ENCODE assay signal across 8 cellular contexts in the genomic region with DNA sequence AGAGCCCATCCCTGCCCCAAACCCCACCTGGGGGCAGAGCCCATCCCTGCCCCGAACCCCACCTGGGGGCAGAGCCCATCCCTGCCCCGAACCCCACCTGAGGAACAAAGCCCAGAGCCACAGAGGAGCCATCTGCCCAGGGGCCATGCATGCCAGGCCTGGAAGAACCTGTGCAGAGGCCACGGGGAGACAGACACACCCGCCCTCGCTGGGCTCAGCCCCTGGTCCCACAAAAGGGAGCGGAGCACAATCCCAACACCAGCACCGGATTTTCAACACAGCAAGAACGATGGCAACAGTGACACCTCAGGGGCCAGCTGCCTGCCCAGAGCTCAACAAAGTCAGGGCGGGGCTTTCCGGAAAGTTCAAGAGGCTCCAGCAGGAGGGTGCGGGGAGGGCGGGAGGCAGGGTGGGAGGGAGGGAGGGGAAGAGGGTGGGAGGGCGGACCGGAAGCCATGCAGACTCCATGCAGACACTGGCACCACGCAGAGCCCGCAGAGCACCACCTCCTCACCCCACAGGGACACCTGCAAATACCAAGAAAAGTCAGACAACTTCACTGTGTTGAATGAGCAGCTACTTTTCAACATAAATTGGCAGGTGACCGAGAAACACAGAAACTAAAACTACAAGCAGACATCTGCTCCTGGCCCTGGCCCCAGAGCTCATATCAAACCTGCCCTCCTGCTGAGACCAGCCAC. TPM values are rescaled to one million over a fixed set of nuclear protein-coding genes. Genes with fewer than 3 reads are reported as not detected.
A peak's percentile ranks its signal among the peaks of the same experiment; 100 is the strongest.
DNase-seq lines count a peak whose midpoint lies in the region; ATAC-seq, FAIRE-seq and TF ChIP-seq lines count a peak whose summit lies in the region.

No MANE protein-coding gene starts in this region.

- TF ChIP-seq CTCF in lower lobe of right lung (IDR thresholded peaks at IDR 0.05) (no peak), suprapubic skin (IDR thresholded peaks at IDR 0.05) (no peak), coronary artery (IDR thresholded peaks at IDR 0.05) (no peak), hepatocyte (IDR thresholded peaks at IDR 0.05; ENCODE audit: poor library complexity) (no peak)

- H3K4me2 ChIP-seq in hepatocyte = no peak overlapping the region

- peaks cover 58% of the 10 kb centered on the region for H3K36me3 ChIP-seq in lower lobe of right lung
- peaks cover 51% of the 10 kb centered on the region for H3K36me3 ChIP-seq in suprapubic skin
- no peaks in the 10 kb centered on the region for H3K36me3 ChIP-seq in hepatocyte (replicated peaks; ENCODE audit: insufficient read depth, low read depth)

- H3K4me3 ChIP-seq in lower lobe of right lung = peak overlapping the region; percentile 1
- H3K4me3 ChIP-seq in suprapubic skin = no peak overlapping the region
- no peak overlapping the region for H3K4me3 ChIP-seq in coronary artery
- no peak overlapping the region for H3K4me3 ChIP-seq in hepatocyte

- H3K9me3 ChIP-seq in lower lobe of right lung (no peaks in the 10 kb centered on the region), suprapubic skin (no peaks in the 10 kb centered on the region), hepatocyte (ENCODE audit: low read depth) (no peaks in the 10 kb centered on the region)

- peak; percentile 24 to 82 (median 41) for DNase-seq in T-helper 1 cell
- DNase-seq in activated naive CD4-positive, alpha-beta T cell treated with anti-CD3 and anti-CD28 coated beads, Interleukin-2, amount 10 ng/mL, durations not matched to agents 7 days and 5 days = peak; percentile 76
- DNase-seq in lower lobe of right lung = peak; percentile 65
- DNase-seq in suprapubic skin (ENCODE audit: low spot score in 2 of 2) = no peak
- DNase-seq in COR-L47 (lab: John Stamatoyannopoulos, UW) = no peak
- no peak for DNase-seq in coronary artery (ENCODE audit: low spot score)
- no peak for DNase-seq in urothelium cell line (ENCODE audit: low spot score)
- no peak for DNase-seq in hepatocyte (ENCODE audit: low spot score)

- WGBS in suprapubic skin = 46% methylated on average over 7 of the region's 17 CpGs
- 85% methylated on average over 11 of the region's 17 CpGs for whole genome bisulfite sequencing in hepatocyte (ENCODE audit: low lambda C conversion rate, missing lambda C conversion rate)

- CTCF ChIA-PET in activated naive CD4-positive, alpha-beta T cell treated with anti-CD3 and anti-CD28 coated beads, Interleukin-2, amount 10 ng/mL, durations not matched to agents 7 days and 5 days (lab: Charles Lee) = no interaction called here

- no peak for FAIRE-seq in urothelium cell line (lab: Jason Lieb, UNC)

- H3K27ac Mint-ChIP-seq in activated naive CD4-positive, alpha-beta T cell treated with anti-CD3 and anti-CD28 coated beads, Interleukin-2, amount 10 ng/mL, durations not matched to agents 7 days and 5 days = peak overlapping the region; percentile 98

- ATAC-seq in lower lobe of right lung = peak; percentile 71 to 73

- TF ChIP-seq POLR2A in suprapubic skin (IDR thresholded peaks at IDR 0.05) = no peak

- H3K27ac ChIP-seq in lower lobe of right lung (peak overlapping the region; percentile 71), suprapubic skin (peak overlapping the region; percentile 59), coronary artery (peak overlapping the region in 1 of 2 donors; percentile 74), hepatocyte (no peak overlapping the region)

- H2AFZ ChIP-seq in hepatocyte = no peak overlapping the region

- no peaks in the 10 kb centered on the region for H3K9me2 ChIP-seq in hepatocyte (replicated peaks; ENCODE audit: insufficient read depth)

- no peak for TF ChIP-seq EP300 in suprapubic skin (IDR thresholded peaks at IDR 0.05)

- no peaks in the 10 kb centered on the region for H3K27me3 Mint-ChIP-seq in activated naive CD4-positive, alpha-beta T cell treated with anti-CD3 and anti-CD28 coated beads, Interleukin-2, amount 10 ng/mL, durations not matched to agents 7 days and 5 days

- H3K79me2 ChIP-seq in hepatocyte = peaks cover 3% of the 10 kb centered on the region

- intact Hi-C loops in lower lobe of right lung (cut with DNase I) = no loop called here

- no peaks in the 10 kb centered on the region for H4K20me1 ChIP-seq in hepatocyte (ENCODE audit: insufficient read depth, poor library complexity, severe bottlenecking)

- peak overlapping the region; percentile 60 for H3K4me3 Mint-ChIP-seq in activated naive CD4-positive, alpha-beta T cell treated with anti-CD3 and anti-CD28 coated beads, Interleukin-2, amount 10 ng/mL, durations not matched to agents 7 days and 5 days

- no peaks in the 10 kb centered on the region for H3K27me3 ChIP-seq in lower lobe of right lung (ENCODE audit: low read depth)
- H3K27me3 ChIP-seq in suprapubic skin = no peaks in the 10 kb centered on the region
- H3K27me3 ChIP-seq in hepatocyte = no peaks in the 10 kb centered on the region

- H3K9me3 Mint-ChIP-seq in activated naive CD4-positive, alpha-beta T cell treated with anti-CD3 and anti-CD28 coated beads, Interleukin-2, amount 10 ng/mL, durations not matched to agents 7 days and 5 days = no peaks in the 10 kb centered on the region

- peaks cover 32% of the 10 kb centered on the region for H3K36me3 Mint-ChIP-seq in activated naive CD4-positive, alpha-beta T cell treated with anti-CD3 and anti-CD28 coated beads, Interleukin-2, amount 10 ng/mL, durations not matched to agents 7 days and 5 days

- H3K4me1 ChIP-seq in lower lobe of right lung (peaks cover 7% of the 10 kb centered on the region), suprapubic skin (peaks cover 14% of the 10 kb centered on the region), hepatocyte (ENCODE audit: insufficient read depth) (no peaks in the 10 kb centered on the region)

- peaks cover 26% of the 10 kb centered on the region for H3K4me1 Mint-ChIP-seq in activated naive CD4-positive, alpha-beta T cell treated with anti-CD3 and anti-CD28 coated beads, Interleukin-2, amount 10 ng/mL, durations not matched to agents 7 days and 5 days

RNA-seq across cellular contexts. Expression of a gene that starts 27.9 kb away (rescaled TPM):
- total RNA-seq in lower lobe of right lung (3.0 TPM), suprapubic skin (10 to 100 TPM in 1 of 4 donors, not detected in 3; 17.5 TPM), hepatocyte (3.9 and 4.7 TPM in 2 replicates)
- 6.6 and 10.6 TPM in 2 replicates for polyA plus RNA-seq in hepatocyte

RNA-seq across cellular contexts. Expression of a gene that starts 38.5 kb away (rescaled TPM):
- total RNA-seq in lower lobe of right lung (26.2 TPM), suprapubic skin (10 to 100 TPM; 39.9 to 89.3 (median 53.6) TPM), hepatocyte (11.0 and 16.5 TPM in 2 replicates)
- polyA plus RNA-seq in hepatocyte = 25.3 and 28.9 TPM in 2 replicates

RNA-seq across cellular contexts. Expression of a gene that starts 47.1 kb away (rescaled TPM):
- 64.5 TPM for total RNA-seq in lower lobe of right lung
- total RNA-seq in suprapubic skin = 10 to 100 TPM; 57.8 to 82.0 (median 71.3) TPM
- total RNA-seq in hepatocyte = 73.3 and 76.4 TPM in 2 replicates
- polyA plus RNA-seq in hepatocyte = 125 and 134 TPM in 2 replicates

Comparison
In these comparisons a context has a peak if more than half of its experiments do, and no peak if none do; other contexts are left out.
1. DNase-seq: peak in T-helper 1 cell (5 of 5), activated naive CD4-positive, alpha-beta T cell treated with anti-CD3 and anti-CD28 coated beads, Interleukin-2, amount 10 ng/mL, durations not matched to agents 7 days and 5 days (single experiment) and lower lobe of right lung (single experiment); none in suprapubic skin (0 of 2), COR-L47 (single experiment), coronary artery (single experiment), urothelium cell line (single experiment) and hepatocyte (single experiment).